Comparison of ENCODE assay signal across 8 cellular contexts in the genomic region with DNA sequence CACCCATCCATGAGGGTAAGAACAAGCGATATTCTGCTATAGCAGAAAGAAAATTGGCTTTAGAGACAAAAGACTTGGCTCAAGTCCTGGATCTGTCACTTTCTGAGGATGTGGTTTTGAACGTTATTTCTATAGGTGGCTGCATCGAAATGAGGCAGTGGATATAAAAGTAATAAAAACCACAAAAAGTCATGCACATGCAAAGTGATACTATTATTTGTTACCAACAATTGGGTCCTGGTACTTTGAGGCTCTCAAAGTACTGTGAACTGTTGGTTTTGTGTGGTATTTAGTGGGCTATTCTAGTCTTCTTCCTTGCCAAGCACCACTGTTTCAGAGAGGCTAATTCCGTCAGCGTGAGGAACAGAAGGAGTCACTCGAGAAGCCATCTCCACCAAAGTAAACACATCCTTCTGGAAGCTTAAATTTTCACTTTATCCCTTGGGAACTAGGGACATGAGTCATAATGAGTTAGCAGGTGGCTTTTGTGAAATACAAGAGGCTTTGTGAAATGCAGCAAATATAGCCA. TPM values are rescaled to one million over a fixed set of nuclear protein-coding genes. Genes with fewer than 3 reads are reported as not detected.
DNase-seq lines count a peak whose midpoint lies in the region; ATAC-seq lines count a peak whose summit lies in the region.

No MANE protein-coding gene starts in this region.

- peak; percentile 99 for DNase-seq in DMS79 treated with DMSO at 0.1 percent for 48 hours (lab: John Stamatoyannopoulos, UW)
- DNase-seq in NAMALWA (ENCODE audit: low spot score), result peak; percentile 32
- peak; percentile 88 for DNase-seq in myocyte (ENCODE audit: low read depth)

- peak; percentile 80 for ATAC-seq in activated T-helper 17 cell treated with anti-CD3 and anti-CD28 coated beads, Interleukin-2, amount 50 U/mL, for 72 hours (replicated peaks)
- ATAC-seq in HG03378 (IDR thresholded peaks at IDR 0.05; ENCODE audit: unreplicated experiment) (no peak), HG02623 (IDR thresholded peaks at IDR 0.05; ENCODE audit: unreplicated experiment) (no peak), GM19328 (IDR thresholded peaks at IDR 0.05; ENCODE audit: unreplicated experiment) (no peak), GM19395 (IDR thresholded peaks at IDR 0.05; ENCODE audit: unreplicated experiment) (no peak)

- H3K4me1 Mint-ChIP-seq in activated T-helper 17 cell treated with anti-CD3 and anti-CD28 coated beads, Interleukin-2, amount 50 U/mL, for 72 hours, result peaks cover 41% of the 10 kb centered on the region

- peak overlapping the region; percentile 59 for H3K4me3 Mint-ChIP-seq in activated T-helper 17 cell treated with anti-CD3 and anti-CD28 coated beads, Interleukin-2, amount 50 U/mL, for 72 hours

- no peaks in the 10 kb centered on the region for H3K36me3 Mint-ChIP-seq in activated T-helper 17 cell treated with anti-CD3 and anti-CD28 coated beads, Interleukin-2, amount 50 U/mL, for 72 hours (ENCODE audit: low read depth)

- H3K9me3 Mint-ChIP-seq in activated T-helper 17 cell treated with anti-CD3 and anti-CD28 coated beads, Interleukin-2, amount 50 U/mL, for 72 hours, result no peaks in the 10 kb centered on the region

- peak overlapping the region; percentile 52 for H3K27ac Mint-ChIP-seq in activated T-helper 17 cell treated with anti-CD3 and anti-CD28 coated beads, Interleukin-2, amount 50 U/mL, for 72 hours

- no peaks in the 10 kb centered on the region for H3K27me3 Mint-ChIP-seq in activated T-helper 17 cell treated with anti-CD3 and anti-CD28 coated beads, Interleukin-2, amount 50 U/mL, for 72 hours

RNA-seq across cellular contexts. Expression of a gene that starts 13.1 kb away (rescaled TPM):
- total RNA-seq in activated T-helper 17 cell treated with anti-CD3 and anti-CD28 coated beads, Interleukin-2, amount 50 U/mL, for 72 hours, result 10 to 100 TPM in 1 of 2 donors, 1 to 10 TPM in 1; 7.0 to 10.6 TPM
- 8.8 and 13.1 TPM in 2 replicates for total RNA-seq in myocyte
- 7.3 TPM for polyA plus RNA-seq in myocyte (2012)

Comparison
In these comparisons a context has a peak if more than half of its experiments do, and no peak if none do; other contexts are left out.
1. DNase-seq: peak in every context shown above with its lines; median percentile 99 in DMS79 treated with DMSO at 0.1 percent for 48 hours; 88 in myocyte; 32 in NAMALWA.